ENCODE assay signal across 22 cellular contexts in the genomic region with DNA sequence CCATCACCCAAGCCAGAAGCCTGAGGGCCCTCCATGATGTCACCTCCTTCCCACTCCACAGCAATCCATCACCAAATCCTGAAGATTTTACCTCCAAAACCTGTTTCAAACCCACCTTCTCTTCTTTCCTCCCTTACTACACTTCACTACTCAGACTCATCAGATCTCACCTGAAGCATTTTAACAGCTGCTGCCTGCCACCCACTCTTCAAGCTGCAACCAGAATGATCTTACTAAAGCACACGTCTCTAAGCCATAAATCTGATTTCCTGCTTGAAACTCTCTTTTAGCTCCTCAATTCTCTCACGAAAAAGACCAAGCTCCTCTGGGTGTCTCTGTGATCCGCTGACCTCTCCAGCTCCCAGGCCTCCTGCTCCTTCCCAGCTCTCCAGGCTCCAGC.
"Had no signal": no experiment of that assay in that cellular context is flagged by ENCODE, and none has a peak within 500 bp of the region (broad histone marks: within the 10 kb centered on the region; RNA-seq: fewer than 3 reads in every experiment).

No MANE protein-coding gene starts in this region.

- H3K27ac Mint-ChIP-seq: activated CD8-positive, alpha-beta memory T cell treated with anti-CD3 and anti-CD28 coated beads, Interleukin-2, amount 10 ng/mL, durations not matched to agents 7 days and 5 days; activated naive CD8-positive, alpha-beta T cell treated with anti-CD3 and anti-CD28 coated beads for 36 hours; activated T-cell treated with anti-CD3 and anti-CD28 coated beads, Interleukin-2, amount 50 U/mL, for 24 hours; activated T-helper 1 cell treated with anti-CD3 and anti-CD28 coated beads, Interleukin-12 subunit alpha, Interleukin-12 subunit beta, Interleukin-2, Interleukin-4 antibody, amounts not matched to agents 30 ng/mL and 10 ng/mL and 1 ng/mL, durations not matched to agents 14 hours and 24 hours and 36 hours; T-helper 1 cell treated with Interleukin-12 subunit alpha and Interleukin-12 subunit beta and Interleukin-4 antibody, amounts not matched to agents 30 μg/mL and 1 μg/mL, for 36 hours had no signal

- H3K27me3 Mint-ChIP-seq: activated naive CD8-positive, alpha-beta T cell treated with anti-CD3 and anti-CD28 coated beads for 36 hours; activated T-cell treated with anti-CD3 and anti-CD28 coated beads, Interleukin-2, amount 50 U/mL, for 24 hours had no signal

- H3K4me3 Mint-ChIP-seq: activated CD8-positive, alpha-beta memory T cell treated with anti-CD3 and anti-CD28 coated beads, Interleukin-2, amount 10 ng/mL, durations not matched to agents 7 days and 5 days; activated naive CD8-positive, alpha-beta T cell treated with anti-CD3 and anti-CD28 coated beads for 36 hours; activated T-cell treated with anti-CD3 and anti-CD28 coated beads, Interleukin-2, amount 50 U/mL, for 24 hours; activated T-helper 1 cell treated with anti-CD3 and anti-CD28 coated beads, Interleukin-12 subunit alpha, Interleukin-12 subunit beta, Interleukin-2, Interleukin-4 antibody, amounts not matched to agents 30 ng/mL and 10 ng/mL and 1 ng/mL, durations not matched to agents 14 hours and 24 hours and 36 hours; T-helper 1 cell treated with Interleukin-12 subunit alpha and Interleukin-12 subunit beta and Interleukin-4 antibody, amounts not matched to agents 30 μg/mL and 1 μg/mL, for 36 hours had no signal

- H3K9me3 Mint-ChIP-seq: activated naive CD8-positive, alpha-beta T cell treated with anti-CD3 and anti-CD28 coated beads for 36 hours; activated T-cell treated with anti-CD3 and anti-CD28 coated beads, Interleukin-2, amount 50 U/mL, for 24 hours; activated T-helper 1 cell treated with anti-CD3 and anti-CD28 coated beads, Interleukin-12 subunit alpha, Interleukin-12 subunit beta, Interleukin-2, Interleukin-4 antibody, amounts not matched to agents 30 ng/mL and 10 ng/mL and 1 ng/mL, durations not matched to agents 14 hours and 24 hours and 36 hours had no signal

- DNase-seq: activated CD4-positive, CD25-positive, alpha-beta regulatory T cell; activated CD8-positive, alpha-beta memory T cell treated with anti-CD3 and anti-CD28 coated beads, Interleukin-2, amount 10 ng/mL, durations not matched to agents 7 days and 5 days; activated effector memory CD4-positive, alpha-beta T cell treated with anti-CD3 and anti-CD28 coated beads, Interleukin-2, amount 50 U/mL, for 16 hours; activated naive CD4-positive, alpha-beta T cell treated with Interleukin-2 at 50 U/mL for 16 hours; activated naive CD8-positive, alpha-beta T cell treated with anti-CD3 and anti-CD28 coated beads for 36 hours; activated T-cell treated with anti-CD3 and anti-CD28 coated beads, Interleukin-2, amount 50 U/mL, for 24 hours; aorta; Karpas-422; MM.1S; NCI-H1105; NCI-H1436; NCI-H1694 treated with DMSO at 0.1 percent for 48 hours; NCI-H2029 treated with DMSO at 0.1 percent for 48 hours; NCI-H345; NCI-H510A; NCI-H526 treated with DMSO at 0.1 percent for 48 hours; PC-3; SHP77; T-helper 9 cell had no signal

- ATAC-seq: activated CD8-positive, alpha-beta memory T cell treated with anti-CD3 and anti-CD28 coated beads, Interleukin-2, amount 10 ng/mL, durations not matched to agents 7 days and 5 days; K562; PC-3 had no signal
